In genomic region chr13:50871405-50871804, GRCh38 we compare ENCODE assay signal across 2 cellular contexts.
TF ChIP-seq lines count a peak whose summit lies in the region.

No MANE protein-coding gene starts in this region.

TF ChIP-seq in HepG2, 621 proteins besides CTCF, POLR2A, EP300 and RAD21:
- peak; percentile 69 for TF ChIP-seq MAFF (IDR thresholded peaks at IDR 0.05; ENCODE audit: low read depth, low read length)
- TF ChIP-seq PATZ1 (CRISPR knock-in tag; IDR thresholded peaks at IDR 0.05), result no peak
- peak; percentile 39 to 70; a peak in 2 of 4 replicates for TF ChIP-seq MAFK (conservative IDR thresholded peaks at IDR 0.05 in 1 of 2, IDR thresholded peaks at IDR 0.05 in 1 of 2; ENCODE audit: low read length in 2 of 2)
- no peak for TF ChIP-seq SOX5 (CRISPR knock-in tag; IDR thresholded peaks at IDR 0.05; ENCODE audit: borderline replicate concordance)
- TF ChIP-seq, protein P1, sequence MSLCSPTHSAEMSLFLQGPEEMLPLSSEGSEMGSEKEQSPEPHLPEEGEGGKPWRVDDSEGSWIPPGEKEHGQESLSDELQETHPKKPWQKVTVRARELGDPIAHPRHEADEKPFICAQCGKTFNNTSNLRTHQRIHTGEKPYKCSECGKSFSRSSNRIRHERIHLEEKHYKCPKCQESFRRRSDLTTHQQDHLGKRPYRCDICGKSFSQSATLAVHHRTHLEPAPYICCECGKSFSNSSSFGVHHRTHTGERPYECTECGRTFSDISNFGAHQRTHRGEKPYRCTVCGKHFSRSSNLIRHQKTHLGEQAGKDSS (CRISPR knock-in tag; IDR thresholded peaks at IDR 0.05; ENCODE audit: borderline replicate concordance, low read depth), result no peak
- TF ChIP-seq, protein P2, sequence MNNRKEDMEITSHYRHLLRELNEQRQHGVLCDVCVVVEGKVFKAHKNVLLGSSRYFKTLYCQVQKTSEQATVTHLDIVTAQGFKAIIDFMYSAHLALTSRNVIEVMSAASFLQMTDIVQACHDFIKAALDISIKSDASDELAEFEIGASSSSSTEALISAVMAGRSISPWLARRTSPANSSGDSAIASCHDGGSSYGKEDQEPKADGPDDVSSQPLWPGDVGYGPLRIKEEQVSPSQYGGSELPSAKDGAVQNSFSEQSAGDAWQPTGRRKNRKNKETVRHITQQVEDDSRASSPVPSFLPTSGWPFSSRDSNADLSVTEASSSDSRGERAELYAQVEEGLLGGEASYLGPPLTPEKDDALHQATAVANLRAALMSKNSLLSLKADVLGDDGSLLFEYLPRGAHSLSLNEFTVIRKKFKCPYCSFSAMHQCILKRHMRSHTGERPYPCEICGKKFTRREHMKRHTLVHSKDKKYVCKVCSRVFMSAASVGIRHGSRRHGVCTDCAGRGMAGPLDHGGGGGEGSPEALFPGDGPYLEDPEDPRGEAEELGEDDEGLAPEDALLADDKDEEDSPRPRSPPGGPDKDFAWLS (CRISPR knock-in tag; IDR thresholded peaks at IDR 0.05; ENCODE audit: borderline replicate concordance), result no peak
- TF ChIP-seq FOXA3 (CRISPR knock-in tag; IDR thresholded peaks at IDR 0.05), result no peak
- no peak for TF ChIP-seq RARG (CRISPR knock-in tag; IDR thresholded peaks at IDR 0.05; ENCODE audit: low read depth)
- TF ChIP-seq, protein P3, sequence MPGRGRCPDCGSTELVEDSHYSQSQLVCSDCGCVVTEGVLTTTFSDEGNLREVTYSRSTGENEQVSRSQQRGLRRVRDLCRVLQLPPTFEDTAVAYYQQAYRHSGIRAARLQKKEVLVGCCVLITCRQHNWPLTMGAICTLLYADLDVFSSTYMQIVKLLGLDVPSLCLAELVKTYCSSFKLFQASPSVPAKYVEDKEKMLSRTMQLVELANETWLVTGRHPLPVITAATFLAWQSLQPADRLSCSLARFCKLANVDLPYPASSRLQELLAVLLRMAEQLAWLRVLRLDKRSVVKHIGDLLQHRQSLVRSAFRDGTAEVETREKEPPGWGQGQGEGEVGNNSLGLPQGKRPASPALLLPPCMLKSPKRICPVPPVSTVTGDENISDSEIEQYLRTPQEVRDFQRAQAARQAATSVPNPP (CRISPR knock-in tag; IDR thresholded peaks at IDR 0.05), result no peak

TF ChIP-seq in K562, 482 proteins besides CTCF, POLR2A, EP300 and RAD21:
- TF ChIP-seq MAFG (tag; conservative IDR thresholded peaks at IDR 0.05), result peak; percentile 37; the same call in 1 of the 2 replicates
- peak; percentile 45; the same call in 1 of the 2 replicates for TF ChIP-seq C11orf30 (IDR thresholded peaks at IDR 0.05; ENCODE audit: low read depth)
- TF ChIP-seq, protein P4, sequence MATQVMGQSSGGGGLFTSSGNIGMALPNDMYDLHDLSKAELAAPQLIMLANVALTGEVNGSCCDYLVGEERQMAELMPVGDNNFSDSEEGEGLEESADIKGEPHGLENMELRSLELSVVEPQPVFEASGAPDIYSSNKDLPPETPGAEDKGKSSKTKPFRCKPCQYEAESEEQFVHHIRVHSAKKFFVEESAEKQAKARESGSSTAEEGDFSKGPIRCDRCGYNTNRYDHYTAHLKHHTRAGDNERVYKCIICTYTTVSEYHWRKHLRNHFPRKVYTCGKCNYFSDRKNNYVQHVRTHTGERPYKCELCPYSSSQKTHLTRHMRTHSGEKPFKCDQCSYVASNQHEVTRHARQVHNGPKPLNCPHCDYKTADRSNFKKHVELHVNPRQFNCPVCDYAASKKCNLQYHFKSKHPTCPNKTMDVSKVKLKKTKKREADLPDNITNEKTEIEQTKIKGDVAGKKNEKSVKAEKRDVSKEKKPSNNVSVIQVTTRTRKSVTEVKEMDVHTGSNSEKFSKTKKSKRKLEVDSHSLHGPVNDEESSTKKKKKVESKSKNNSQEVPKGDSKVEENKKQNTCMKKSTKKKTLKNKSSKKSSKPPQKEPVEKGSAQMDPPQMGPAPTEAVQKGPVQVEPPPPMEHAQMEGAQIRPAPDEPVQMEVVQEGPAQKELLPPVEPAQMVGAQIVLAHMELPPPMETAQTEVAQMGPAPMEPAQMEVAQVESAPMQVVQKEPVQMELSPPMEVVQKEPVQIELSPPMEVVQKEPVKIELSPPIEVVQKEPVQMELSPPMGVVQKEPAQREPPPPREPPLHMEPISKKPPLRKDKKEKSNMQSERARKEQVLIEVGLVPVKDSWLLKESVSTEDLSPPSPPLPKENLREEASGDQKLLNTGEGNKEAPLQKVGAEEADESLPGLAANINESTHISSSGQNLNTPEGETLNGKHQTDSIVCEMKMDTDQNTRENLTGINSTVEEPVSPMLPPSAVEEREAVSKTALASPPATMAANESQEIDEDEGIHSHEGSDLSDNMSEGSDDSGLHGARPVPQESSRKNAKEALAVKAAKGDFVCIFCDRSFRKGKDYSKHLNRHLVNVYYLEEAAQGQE (CRISPR knock-in tag; IDR thresholded peaks at IDR 0.05; ENCODE audit: low read depth), result no peak
- TF ChIP-seq ZNF316 (IDR thresholded peaks at IDR 0.05), result peak; percentile 72
